Comparison of ENCODE assay signal across 1 cellular context in the genomic region with DNA sequence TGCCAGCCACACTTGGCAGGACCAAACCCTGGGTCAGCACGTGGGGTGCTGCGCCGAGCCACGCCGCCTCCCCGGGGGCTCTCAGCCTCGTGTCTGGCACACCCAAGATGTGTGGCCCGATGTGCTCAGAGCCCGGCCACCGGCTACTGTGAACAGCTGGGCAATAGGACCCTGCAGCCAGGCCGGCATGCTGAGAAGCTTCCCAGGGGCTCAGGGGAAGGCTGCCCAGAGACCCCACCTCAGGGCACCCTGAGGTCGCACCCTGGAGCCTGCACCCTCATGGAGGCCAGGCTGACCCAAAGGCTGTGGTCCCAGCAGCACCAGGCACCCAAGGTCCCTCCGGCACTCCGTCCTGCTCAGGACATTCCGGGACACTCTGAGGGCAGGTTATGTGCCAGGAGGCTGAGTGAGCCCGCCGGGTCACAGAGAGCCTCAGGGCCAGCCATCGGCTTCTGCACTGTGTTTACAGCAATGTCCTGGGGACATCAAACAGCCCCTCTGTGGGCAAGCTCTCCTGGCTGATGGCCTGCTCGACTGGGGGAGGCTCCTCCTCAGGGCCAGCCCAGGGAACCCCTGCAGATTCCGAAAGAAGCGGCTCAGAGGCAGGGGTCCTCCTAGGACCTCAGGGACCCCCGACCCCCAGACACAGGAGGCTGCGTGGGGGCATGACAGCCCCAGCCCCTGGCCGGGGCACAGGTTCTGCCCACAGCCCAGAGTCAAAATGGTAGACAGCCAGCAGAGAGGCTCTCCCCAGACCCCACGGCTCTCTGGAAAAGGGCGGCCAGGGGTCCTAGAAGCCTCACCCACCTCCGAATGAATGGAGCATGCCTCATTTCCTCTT.
TF ChIP-seq lines count a peak whose summit lies in the region.

No MANE protein-coding gene starts in this region.

TF ChIP-seq in endothelial cell of umbilical vein, 7 proteins besides CTCF, POLR2A, EP300 and RAD21:
- TF ChIP-seq POLR2AphosphoS5 (IDR thresholded peaks at IDR 0.05; ENCODE audit: insufficient read depth, low read depth, low read length) (no peak), JUN (IDR thresholded peaks at IDR 0.05; ENCODE audit: borderline replicate concordance, insufficient read depth, insufficient read length, low read depth) (no peak), FOS (IDR thresholded peaks at IDR 0.05; ENCODE audit: borderline replicate concordance, insufficient read depth, low read length) (no peak), EZH2 (IDR thresholded peaks at IDR 0.05; ENCODE audit: borderline replicate concordance, low read depth, low read length, severe bottlenecking) (no peak), MYC (IDR thresholded peaks at IDR 0.05; ENCODE audit: low read depth, low read length) (no peak), MAX (IDR thresholded peaks at IDR 0.05; ENCODE audit: insufficient read depth, insufficient read length) (no peak), GATA2 (IDR thresholded peaks at IDR 0.05; ENCODE audit: insufficient read depth, insufficient read length, low read depth, low read length) (no peak)
